Comparison of ENCODE assay signal across 25 cellular contexts in genomic region chr1:103218821-103219220, GRCh38.
"Had no signal": no experiment of that assay in that cellular context is flagged by ENCODE, and none has a peak within 500 bp of the region (broad histone marks: within the 10 kb centered on the region; RNA-seq: fewer than 3 reads in every experiment).

No MANE protein-coding gene starts in this region.

- H3K4me2 ChIP-seq: hepatocyte had no signal

- H3K9me3 ChIP-seq: esophagus squamous epithelium, spleen, thoracic aorta, upper lobe of right lung had no signal

- H3K4me1 ChIP-seq: esophagus squamous epithelium, foreskin keratinocyte, spleen, upper lobe of right lung had no signal

- H3K27me3 ChIP-seq: esophagus squamous epithelium, foreskin keratinocyte, hepatocyte, spleen, upper lobe of right lung had no signal

- H3K27me3 Mint-ChIP-seq: activated CD4-positive, alpha-beta T cell treated with anti-CD3 and anti-CD28 coated beads, Interleukin-2, amount 10 ng/mL, durations not matched to agents 24 days and 14 days; activated naive CD4-positive, alpha-beta T cell treated with anti-CD3 and anti-CD28 coated beads, Interleukin-2, amount 10 ng/mL, durations not matched to agents 7 days and 5 days; activated naive CD8-positive, alpha-beta T cell treated with anti-CD3 and anti-CD28 coated beads, Interleukin-2, amount 50 U/mL, for 24 hours; naive thymus-derived CD8-positive, alpha-beta T cell; stimulated activated memory B cell treated with anti-CD40 and anti-IgM and Interleukin-4, amounts not matched to agents 10 μg/mL and 1 μg/mL and 100 μg/mL, for 72 hours had no signal

- H3K36me3 ChIP-seq: esophagus squamous epithelium, spleen, thoracic aorta, upper lobe of right lung had no signal

- H3K27ac ChIP-seq: esophagus squamous epithelium, foreskin keratinocyte, hepatocyte, spleen, thoracic aorta, upper lobe of right lung had no signal

- H3K9me3 Mint-ChIP-seq: activated CD4-positive, alpha-beta T cell treated with anti-CD3 and anti-CD28 coated beads, Interleukin-2, amount 10 ng/mL, durations not matched to agents 24 days and 14 days; activated naive CD4-positive, alpha-beta T cell treated with anti-CD3 and anti-CD28 coated beads, Interleukin-2, amount 10 ng/mL, durations not matched to agents 7 days and 5 days had no signal

- H3K79me2 ChIP-seq: hepatocyte had no signal

- H3K27ac Mint-ChIP-seq: activated CD4-positive, alpha-beta T cell treated with anti-CD3 and anti-CD28 coated beads, Interleukin-2, amount 10 ng/mL, durations not matched to agents 24 days and 14 days; activated naive CD4-positive, alpha-beta T cell treated with anti-CD3 and anti-CD28 coated beads, Interleukin-2, amount 10 ng/mL, durations not matched to agents 7 days and 5 days; activated naive CD8-positive, alpha-beta T cell treated with anti-CD3 and anti-CD28 coated beads, Interleukin-2, amount 50 U/mL, for 24 hours; naive thymus-derived CD8-positive, alpha-beta T cell; stimulated activated memory B cell treated with anti-CD40 and anti-IgM and Interleukin-4, amounts not matched to agents 10 μg/mL and 1 μg/mL and 100 μg/mL, for 72 hours had no signal

- H3K4me3 Mint-ChIP-seq: activated CD4-positive, alpha-beta T cell treated with anti-CD3 and anti-CD28 coated beads, Interleukin-2, amount 10 ng/mL, durations not matched to agents 24 days and 14 days; activated naive CD4-positive, alpha-beta T cell treated with anti-CD3 and anti-CD28 coated beads, Interleukin-2, amount 10 ng/mL, durations not matched to agents 7 days and 5 days; activated naive CD8-positive, alpha-beta T cell treated with anti-CD3 and anti-CD28 coated beads, Interleukin-2, amount 50 U/mL, for 24 hours; activated T-cell treated with anti-CD3 and anti-CD28 coated beads, Interleukin-2, amount 50 U/mL, for 4 hours; naive thymus-derived CD8-positive, alpha-beta T cell; stimulated activated memory B cell treated with anti-CD40 and anti-IgM and Interleukin-4, amounts not matched to agents 10 μg/mL and 1 μg/mL and 100 μg/mL, for 72 hours had no signal

- DNase-seq: activated CD4-positive, alpha-beta T cell treated with anti-CD3 and anti-CD28 coated beads, Interleukin-2, amount 10 ng/mL, durations not matched to agents 24 days and 14 days; activated CD4-positive, CD25-positive, alpha-beta regulatory T cell; activated CD8-positive, alpha-beta memory T cell treated with anti-CD3 and anti-CD28 coated beads, Interleukin-2, amount 50 U/mL, for 4 hours; activated naive CD4-positive, alpha-beta T cell treated with anti-CD3 and anti-CD28 coated beads, Interleukin-2, amount 10 ng/mL, durations not matched to agents 7 days and 5 days; activated naive CD8-positive, alpha-beta T cell treated with anti-CD3 and anti-CD28 coated beads, Interleukin-2, amount 50 U/mL, for 24 hours; activated T-cell treated with anti-CD3 and anti-CD28 coated beads, Interleukin-2, amount 50 U/mL, for 4 hours; cerebellar nuclear complex; dermis blood vessel endothelial cell; effector memory CD4-positive, alpha-beta T cell; esophagus squamous epithelium; foreskin keratinocyte; left cardiac atrium; mesendoderm; naive thymus-derived CD8-positive, alpha-beta T cell; spleen; stimulated activated CD4-positive, alpha-beta T cell treated with anti-CD3 and anti-CD28 coated beads, Interleukin-4, amount 100 ng/mL, for 4 hours; T-helper 1 cell; T-helper 9 cell; upper lobe of right lung had no signal

- H3K36me3 Mint-ChIP-seq: activated naive CD4-positive, alpha-beta T cell treated with anti-CD3 and anti-CD28 coated beads, Interleukin-2, amount 10 ng/mL, durations not matched to agents 7 days and 5 days; naive thymus-derived CD8-positive, alpha-beta T cell; stimulated activated memory B cell treated with anti-CD40 and anti-IgM and Interleukin-4, amounts not matched to agents 10 μg/mL and 1 μg/mL and 100 μg/mL, for 72 hours had no signal

- H2AFZ ChIP-seq: hepatocyte had no signal

- ATAC-seq: activated naive CD8-positive, alpha-beta T cell treated with anti-CD3 and anti-CD28 coated beads, Interleukin-2, amount 50 U/mL, for 24 hours; activated T-cell treated with anti-CD3 and anti-CD28 coated beads, Interleukin-2, amount 50 U/mL, for 4 hours; foreskin keratinocyte; left cardiac atrium; naive thymus-derived CD8-positive, alpha-beta T cell; sciatic nerve; stimulated activated memory B cell treated with anti-CD40 and anti-IgM and Interleukin-4, amounts not matched to agents 10 μg/mL and 1 μg/mL and 100 μg/mL, for 72 hours; upper lobe of right lung had no signal

- H3K4me1 Mint-ChIP-seq: activated CD4-positive, alpha-beta T cell treated with anti-CD3 and anti-CD28 coated beads, Interleukin-2, amount 10 ng/mL, durations not matched to agents 24 days and 14 days; activated naive CD4-positive, alpha-beta T cell treated with anti-CD3 and anti-CD28 coated beads, Interleukin-2, amount 10 ng/mL, durations not matched to agents 7 days and 5 days; activated naive CD8-positive, alpha-beta T cell treated with anti-CD3 and anti-CD28 coated beads, Interleukin-2, amount 50 U/mL, for 24 hours; naive thymus-derived CD8-positive, alpha-beta T cell; stimulated activated memory B cell treated with anti-CD40 and anti-IgM and Interleukin-4, amounts not matched to agents 10 μg/mL and 1 μg/mL and 100 μg/mL, for 72 hours had no signal

- H3K4me3 ChIP-seq: esophagus squamous epithelium, hepatocyte, spleen, thoracic aorta, upper lobe of right lung had no signal

- FAIRE-seq: bronchial epithelial cell, islet of Langerhans had no signal
